Comparison of ENCODE assay signal across 17 cellular contexts in genomic region chr6:14092861-14093789, GRCh38. TPM values are rescaled to one million over a fixed set of nuclear protein-coding genes. Genes with fewer than 3 reads are reported as not detected.
DNase-seq lines count a peak whose midpoint lies in the region; ATAC-seq and TF ChIP-seq lines count a peak whose summit lies in the region.
"Had no signal": no experiment of that assay in that cellular context is flagged by ENCODE, and none has a peak within 500 bp of the region (broad histone marks: within the 10 kb centered on the region; RNA-seq: fewer than 3 reads in every experiment).

No MANE protein-coding gene starts in this region.

- peaks cover 5% of the 10 kb centered on the region for H3K9me3 Mint-ChIP-seq in activated T-cell treated with anti-CD3 and anti-CD28 coated beads, Interleukin-2, amount 50 U/mL, for 24 hours
- H3K9me3 Mint-ChIP-seq in CD4-positive, alpha-beta memory T cell = peaks cover 0 to 10% (median 5%) of the 10 kb centered on the region in 8 donors

- H3K27me3 Mint-ChIP-seq in activated T-cell treated with anti-CD3 and anti-CD28 coated beads, Interleukin-2, amount 50 U/mL, for 24 hours = no peaks in the 10 kb centered on the region
- peaks cover 5 to 7% of the 10 kb centered on the region in 2 donors for H3K27me3 Mint-ChIP-seq in CD4-positive, alpha-beta memory T cell

- H3K27ac ChIP-seq in SU-DHL-6 (ENCODE audit: low read depth, low read length) = peak overlapping the region; percentile 83
- no peak overlapping the region for H3K27ac ChIP-seq in CD4-positive, alpha-beta memory T cell (ENCODE audit: low read depth, low read length)
- H3K27ac ChIP-seq: C4-2B, parathyroid adenoma had no signal

- H3K79me2 ChIP-seq in SU-DHL-6 (ENCODE audit: insufficient read depth, low read length) = no peaks in the 10 kb centered on the region
- H3K79me2 ChIP-seq: parathyroid adenoma had no signal

- H3K4me3 ChIP-seq in SU-DHL-6 (ENCODE audit: insufficient read depth, low read length, poor library complexity, severe bottlenecking) = peak overlapping the region; percentile 0
- H3K4me3 ChIP-seq in CD4-positive, alpha-beta memory T cell (ENCODE audit: low read length in 2 of 2) = no peak overlapping the region

- H3K4me1 ChIP-seq in CD4-positive, alpha-beta memory T cell (ENCODE audit: insufficient read depth, low read length) = peaks cover 7% of the 10 kb centered on the region
- H3K4me1 ChIP-seq: parathyroid adenoma had no signal

- CTCF ChIA-PET in CD4-positive, alpha-beta memory T cell (lab: Charles Lee; ENCODE audit: partially characterized antibody) = no interaction called here

- no peaks in the 10 kb centered on the region for H4K20me1 ChIP-seq in SU-DHL-6 (ENCODE audit: low read depth, low read length)

- no peaks in the 10 kb centered on the region for H3K36me3 Mint-ChIP-seq in activated T-cell treated with anti-CD3 and anti-CD28 coated beads, Interleukin-2, amount 50 U/mL, for 24 hours (ENCODE audit: low read depth)
- H3K36me3 Mint-ChIP-seq in CD4-positive, alpha-beta memory T cell = peaks cover 0 to 6% of the 10 kb centered on the region in 2 donors

- peaks cover 41% of the 10 kb centered on the region for H3K4me1 Mint-ChIP-seq in activated T-cell treated with anti-CD3 and anti-CD28 coated beads, Interleukin-2, amount 50 U/mL, for 24 hours (ENCODE audit: low read depth)
- H3K4me1 Mint-ChIP-seq in CD4-positive, alpha-beta memory T cell = peaks cover 0 to 7% (median 1%) of the 10 kb centered on the region in 4 donors

- no peaks in the 10 kb centered on the region for H3K27me3 ChIP-seq in SU-DHL-6 (ENCODE audit: low read length)
- no peaks in the 10 kb centered on the region for H3K27me3 ChIP-seq in CD4-positive, alpha-beta memory T cell (ENCODE audit: insufficient read depth, low read length)

- TF ChIP-seq CTCF in SU-DHL-6 (IDR thresholded peaks at IDR 0.05; ENCODE audit: insufficient read depth, low read length, poor library complexity, severe bottlenecking) = no peak

- H3K36me3 ChIP-seq in SU-DHL-6 (ENCODE audit: low read length) = no peaks in the 10 kb centered on the region
- no peaks in the 10 kb centered on the region for H3K36me3 ChIP-seq in CD4-positive, alpha-beta memory T cell (ENCODE audit: insufficient read depth, low read length)

- H3K9ac ChIP-seq in SU-DHL-6 (ENCODE audit: low read length) = peak overlapping the region; percentile 36
- H3K9ac ChIP-seq: parathyroid adenoma had no signal

- POLR2A ChIA-PET in CD4-positive, alpha-beta memory T cell (lab: Charles Lee; ENCODE audit: partially characterized antibody) = no interaction called here

- H3K9me3 ChIP-seq in SU-DHL-6 (ENCODE audit: insufficient read depth, low read length) = no peaks in the 10 kb centered on the region
- H3K9me3 ChIP-seq in CD4-positive, alpha-beta memory T cell (ENCODE audit: control insufficient read depth in 1 of 2, low read length in 2 of 2) = no peaks in the 10 kb centered on the region

- no peak overlapping the region for H3K4me3 Mint-ChIP-seq in activated T-cell treated with anti-CD3 and anti-CD28 coated beads, Interleukin-2, amount 50 U/mL, for 24 hours
- no peak overlapping the region for H3K4me3 Mint-ChIP-seq in CD4-positive, alpha-beta memory T cell

- DNase-seq in NCI-H1092 (lab: John Stamatoyannopoulos, UW) (peak; percentile 4), smooth muscle cell of the brain vasculature (ENCODE audit: low read depth, low spot score) (peak; percentile 45)
- DNase-seq in activated T-cell treated with anti-CD3 and anti-CD28 coated beads, Interleukin-2, amount 50 U/mL, for 24 hours = no peak
- DNase-seq in CD4-positive, alpha-beta memory T cell = no peak
- DNase-seq: activated CD8-positive, alpha-beta memory T cell treated with anti-CD3 and anti-CD28 coated beads, Interleukin-2, amount 50 U/mL, for 48 hours; activated naive CD4-positive, alpha-beta T cell treated with anti-CD3 and anti-CD28 coated beads, Interleukin-2, amount 50 U/mL, for 16 hours; erythroblast; NCI-H1417; NCI-H510A treated with DMSO at 0.1 percent for 48 hours; stimulated activated CD4-positive, alpha-beta T cell treated with anti-CD3 and anti-CD28 coated beads, Interleukin-15, amount 100 ng/mL, for 24 hours had no signal

- H3K4me2 ChIP-seq in SU-DHL-6 (ENCODE audit: low read depth, low read length, poor library complexity, severe bottlenecking) = peak overlapping the region; percentile 49

- no peaks in the 10 kb centered on the region for H3K9me2 ChIP-seq in SU-DHL-6 (replicated peaks; ENCODE audit: insufficient read depth, low read length)

- H2AFZ ChIP-seq in SU-DHL-6 (ENCODE audit: low read depth, low read length, severe bottlenecking) = peak overlapping the region; percentile 17
- H2AFZ ChIP-seq: parathyroid adenoma had no signal

- ATAC-seq in esophagus mucosa = peak; percentile 31
- ATAC-seq in HG02973 (IDR thresholded peaks at IDR 0.05; ENCODE audit: unreplicated experiment) = no peak
- ATAC-seq in HG02938 (IDR thresholded peaks at IDR 0.05; ENCODE audit: unreplicated experiment) = no peak
- ATAC-seq: HCT116 had no signal

- intact Hi-C loops in CD4-positive, alpha-beta memory T cell (cut with micrococcal nuclease) = no loop called here

- no peak overlapping the region for H3K27ac Mint-ChIP-seq in activated T-cell treated with anti-CD3 and anti-CD28 coated beads, Interleukin-2, amount 50 U/mL, for 24 hours
- no peak overlapping the region for H3K27ac Mint-ChIP-seq in CD4-positive, alpha-beta memory T cell

- H3F3A ChIP-seq in SU-DHL-6 (ENCODE audit: insufficient read depth) = peaks cover 50% of the 10 kb centered on the region

RNA-seq across cellular contexts. Expression of gene CD83, which starts 24.4 kb away (rescaled TPM):
- total RNA-seq in esophagus mucosa = 0.48 TPM
- 1 to 10 TPM; 5.8 to 7.0 TPM for total RNA-seq in CD4-positive, alpha-beta memory T cell
- 10 to 100 TPM in 1 of 2 donors, 1 to 10 TPM in 1; 4.8 to 10.6 TPM for polyA plus RNA-seq in CD4-positive, alpha-beta memory T cell

Comparison
In these comparisons a context has a peak if more than half of its experiments do, and no peak if none do; other contexts are left out.
1. DNase-seq: peak in NCI-H1092 (single experiment) and smooth muscle cell of the brain vasculature (single experiment); none in activated T-cell treated with anti-CD3 and anti-CD28 coated beads, Interleukin-2, amount 50 U/mL, for 24 hours (single experiment) and CD4-positive, alpha-beta memory T cell (0 of 5).